Comparison of ENCODE assay signal across 13 cellular contexts in genomic region chr2:230439590-230439989, GRCh38. TPM values are rescaled to one million over a fixed set of nuclear protein-coding genes. Genes with fewer than 3 reads are reported as not detected.
DNase-seq lines count a peak whose midpoint lies in the region; ATAC-seq, FAIRE-seq and TF ChIP-seq lines count a peak whose summit lies in the region.
"Had no signal": no experiment of that assay in that cellular context is flagged by ENCODE, and none has a peak within 500 bp of the region (broad histone marks: within the 10 kb centered on the region; RNA-seq: fewer than 3 reads in every experiment).

No MANE protein-coding gene starts in this region.

- peak; percentile 60 to 64 for ATAC-seq in activated CD4-positive, CD25-positive, alpha-beta regulatory T cell treated with anti-CD3 and anti-CD28 coated beads, Interleukin-2, amount 50 U/mL, for 24 hours
- ATAC-seq in GM21526 (IDR thresholded peaks at IDR 0.05; ENCODE audit: low FRiP score, unreplicated experiment) (no peak), GM18858 (IDR thresholded peaks at IDR 0.05; ENCODE audit: unreplicated experiment) (no peak)
- ATAC-seq: left cardiac atrium had no signal

- no peaks in the 10 kb centered on the region for H3K9me3 ChIP-seq in astrocyte (ENCODE audit: insufficient read depth, low read depth, low read length)
- H3K9me3 ChIP-seq in spleen: peaks cover 0 to 24% (median 16%) of the 10 kb centered on the region in 8 donors

- H3K4me3 ChIP-seq in NB4 (ENCODE audit: low read depth, low read length): peak overlapping the region; percentile 30
- H3K4me3 ChIP-seq in astrocyte (ENCODE audit: insufficient read depth, low read depth, low read length): no peak overlapping the region
- H3K4me3 ChIP-seq in spleen: peak overlapping the region in 1 of 8 donors; percentile 40

- H3K4me3 Mint-ChIP-seq in astrocyte (ENCODE audit: unreplicated experiment): no peak overlapping the region

- H3K4me1 ChIP-seq in astrocyte (ENCODE audit: insufficient read depth, low read length) (peaks cover 6% of the 10 kb centered on the region), spleen (peaks cover 33 to 71% (median 55%) of the 10 kb centered on the region in 6 donors)

- TF ChIP-seq POLR2A in NB4 (IDR thresholded peaks at IDR 0.05; ENCODE audit: extremely low read depth, insufficient read length): no peak
- no peak for TF ChIP-seq POLR2A in spleen (IDR thresholded peaks at IDR 0.05)

- 1 to 10% (median 3%) methylated on average over 2 of the region's 2 CpGs for WGBS in spleen, 5 donors

- H4K20me1 ChIP-seq in astrocyte (ENCODE audit: insufficient read depth, low read length): peaks cover 11% of the 10 kb centered on the region

- H3K4me2 ChIP-seq in astrocyte (ENCODE audit: low read length): peak overlapping the region; percentile 48

- peaks cover 16% of the 10 kb centered on the region for H3K36me3 Mint-ChIP-seq in astrocyte (ENCODE audit: low read depth, unreplicated experiment)

- H3K27ac ChIP-seq in astrocyte (ENCODE audit: low read depth, low read length) (peak overlapping the region; percentile 6), spleen (peak overlapping the region; percentile 55 to 94 (median 82))
- H3K27ac ChIP-seq: 22Rv1, RWPE1 had no signal

- no peak for DNase-seq in activated CD4-positive, CD25-positive, alpha-beta regulatory T cell treated with anti-CD3 and anti-CD28 coated beads, Interleukin-2, amount 50 U/mL, for 72 hours
- DNase-seq in NB4 (ENCODE audit: low read depth): peak; percentile 75
- DNase-seq in astrocyte (ENCODE audit: low read depth): peak; percentile 35
- DNase-seq in spleen: no peak
- DNase-seq in middle frontal gyrus (ENCODE audit: extremely low spot score, low spot score): no peak
- DNase-seq: activated CD8-positive, alpha-beta memory T cell treated with anti-CD3 and anti-CD28 coated beads, Interleukin-2, amount 50 U/mL, for 48 hours; HCEC 1CT; left cardiac atrium had no signal

- H3K27me3 Mint-ChIP-seq in astrocyte (ENCODE audit: low read depth, unreplicated experiment): no peaks in the 10 kb centered on the region

- no peaks in the 10 kb centered on the region for H3K36me3 ChIP-seq in astrocyte (ENCODE audit: insufficient read depth, low read length)
- peaks cover 0 to 56% (median 29%) of the 10 kb centered on the region in 6 donors for H3K36me3 ChIP-seq in spleen

- H3K27me3 ChIP-seq in astrocyte (ENCODE audit: insufficient read depth, low read length) (no peaks in the 10 kb centered on the region), spleen (replicated peaks in 1 of 7) (no peaks in the 10 kb centered on the region)

- intact Hi-C loops in spleen (cut with DNase I; ENCODE audit: low total_unique reads): no loop called here

- no peak overlapping the region for H2AFZ ChIP-seq in astrocyte (ENCODE audit: low read depth, low read length)

- TF ChIP-seq CTCF in NB4 (IDR thresholded peaks at IDR 0.05; ENCODE audit: low read depth, low read length) (no peak), astrocyte (IDR thresholded peaks at IDR 0.05; ENCODE audit: insufficient read depth, low read depth, low read length) (no peak), spleen (IDR thresholded peaks at IDR 0.05 in 8 of 11, conservative IDR thresholded peaks at IDR 0.05 in 3 of 11) (no peak)

- H3K9ac ChIP-seq in astrocyte (ENCODE audit: low read length): no peak overlapping the region

- peaks cover 43% of the 10 kb centered on the region for H3K4me1 Mint-ChIP-seq in astrocyte (ENCODE audit: low read depth, unreplicated experiment)

- no peak for FAIRE-seq in astrocyte (lab: Jason Lieb, UNC)

- peaks cover 61% of the 10 kb centered on the region for H3K79me2 ChIP-seq in astrocyte (ENCODE audit: insufficient read depth, low read length)

- no peak overlapping the region for H3K27ac Mint-ChIP-seq in astrocyte (ENCODE audit: unreplicated experiment)

- H3K9me3 Mint-ChIP-seq in astrocyte (ENCODE audit: unreplicated experiment): no peaks in the 10 kb centered on the region

RNA-seq across cellular contexts. Expression of gene SP100, which starts 23.6 kb away (rescaled TPM):
- total RNA-seq in astrocyte (169 and 186 TPM in 2 replicates), spleen (100 to 1,000 TPM; 202 to 327 (median 270) TPM)
- 100 to 1,000 TPM in 2 of 3 donors, 10 to 100 TPM in 1; 97.5 to 120 (median 118) TPM for polyA plus RNA-seq in spleen

Comparison
In these comparisons a context has a peak if more than half of its experiments do, and no peak if none do; other contexts are left out.
1. ATAC-seq: peak in activated CD4-positive, CD25-positive, alpha-beta regulatory T cell treated with anti-CD3 and anti-CD28 coated beads, Interleukin-2, amount 50 U/mL, for 24 hours (2 of 2); none in GM21526 (single experiment) and GM18858 (single experiment).
2. DNase-seq: peak in NB4 (single experiment) and astrocyte (single experiment); none in activated CD4-positive, CD25-positive, alpha-beta regulatory T cell treated with anti-CD3 and anti-CD28 coated beads, Interleukin-2, amount 50 U/mL, for 72 hours (single experiment), spleen (single experiment) and middle frontal gyrus (single experiment).